Comparison of ENCODE assay signal across 10 cellular contexts in the genomic region with DNA sequence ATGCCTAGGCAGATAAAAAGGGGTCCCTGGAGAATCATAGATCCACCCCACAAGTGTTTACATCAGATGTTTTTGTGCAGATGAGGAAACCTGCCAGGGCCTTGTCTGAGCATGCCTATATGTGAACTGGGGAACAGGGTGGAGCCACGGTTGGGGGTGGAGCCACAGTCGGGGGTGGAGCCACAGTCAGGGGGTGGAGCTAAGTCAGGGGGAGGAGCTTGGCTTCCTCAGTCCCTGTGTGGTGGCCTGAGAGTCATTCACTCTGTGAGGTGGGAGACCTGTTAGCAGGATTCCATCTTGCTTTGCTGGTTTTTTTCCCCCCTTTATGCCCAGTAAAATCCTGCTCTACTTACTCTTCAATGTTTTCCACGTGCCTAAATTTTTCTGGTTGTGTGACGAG. TPM values are rescaled to one million over a fixed set of nuclear protein-coding genes. Genes with fewer than 3 reads are reported as not detected.
DNase-seq lines count a peak whose midpoint lies in the region; ATAC-seq, FAIRE-seq and TF ChIP-seq lines count a peak whose summit lies in the region.
"Had no signal": no experiment of that assay in that cellular context is flagged by ENCODE, and none has a peak within 500 bp of the region (broad histone marks: within the 10 kb centered on the region; RNA-seq: fewer than 3 reads in every experiment).

No MANE protein-coding gene starts in this region.

- no peak for FAIRE-seq in K562 (lab: Jason Lieb, UNC)
- FAIRE-seq in GM12892 (lab: Jason Lieb, UNC), result no peak
- FAIRE-seq: astrocyte, GM12891 had no signal

- DNase-seq in NCI-H2171 (lab: John Stamatoyannopoulos, UW) (peak; percentile 3), K562 (ENCODE audit: extremely low read depth in 1 of 4, low spot score in 3 of 4) (peak; percentile 20 to 64 (median 56)), GM12892 (ENCODE audit: insufficient read length) (no peak), KG1 (lab: John Stamatoyannopoulos, UW) (no peak)
- DNase-seq in stimulated activated CD4-positive, alpha-beta T cell treated with anti-CD3 and anti-CD28 coated beads, Interleukin-2, amount 100 ng/mL, for 24 hours, result peak; percentile 32 to 40
- no peak for DNase-seq in stimulated activated naive CD4-positive, alpha-beta T cell treated with Interleukin-2 at 50 U/mL for 16 hours (lab: John Stamatoyannopoulos, UW)
- no peak for DNase-seq in NK-92 treated with Interleukin-12 subunit alpha and Interleukin-12 subunit beta, amount 100 ng/mL, for 24 hours (lab: John Stamatoyannopoulos, UW)

- H2AFZ ChIP-seq in K562 (ENCODE audit: low read depth, low read length), result no peak overlapping the region

- BruUV-seq in K562 (replicated peaks; lab: Mats Ljungman, UMichigan), result no TSS peak

- intact Hi-C loops in K562 (cut with micrococcal nuclease), result no loop called here

- peak; percentile 55 for ATAC-seq in GM21515 (IDR thresholded peaks at IDR 0.05; ENCODE audit: unreplicated experiment)
- ATAC-seq in K562, result peak; percentile 99

- H3K4me3 ChIP-seq in K562, result no peak overlapping the region

- no peaks in the 10 kb centered on the region for H3K36me3 ChIP-seq in K562 (ENCODE audit: control insufficient read depth, insufficient read depth, low read length)

- TF ChIP-seq POLR2A in K562 (conservative IDR thresholded peaks at IDR 0.05) (no peak), GM12892 (IDR thresholded peaks at IDR 0.05; ENCODE audit: low read depth, low read length) (no peak)

- no peak for TF ChIP-seq RAD21 in K562 (CRISPR knock-in tag; conservative IDR thresholded peaks at IDR 0.05 in 1 of 2, IDR thresholded peaks at IDR 0.05 in 1 of 2)

- no peaks in the 10 kb centered on the region for H3K9me1 ChIP-seq in K562 (ENCODE audit: control insufficient read depth, insufficient read depth, low read length)

- 4% methylated on average over 4 of the region's 4 CpGs for WGBS in K562 (ENCODE audit: insufficient coverage, low coverage, missing lambda C conversion rate)

- H3K9ac ChIP-seq in K562 (ENCODE audit: insufficient read depth in 1 of 2, low read depth in 2 of 2, low read length in 2 of 2), result no peak overlapping the region

- no peaks in the 10 kb centered on the region for H3K79me2 ChIP-seq in K562 (ENCODE audit: control insufficient read depth, insufficient read depth, low read length)

- TF ChIP-seq EP300 in K562 (IDR thresholded peaks at IDR 0.05; ENCODE audit: low read length), result no peak

- no peak overlapping the region for H3K4me2 ChIP-seq in K562 (ENCODE audit: insufficient read depth, low read length)

- in situ Hi-C loops in K562 (cut with MboI), result no loop called here

- CTCF ChIA-PET in K562 (lab: Yijun Ruan, JAX; ENCODE audit: low intra/inter-chr PET ratio), result no interaction called here

- no peaks in the 10 kb centered on the region for H4K20me1 ChIP-seq in K562 (replicated peaks; ENCODE audit: control insufficient read depth, insufficient read depth, low read length)

- H3K27ac ChIP-seq in K562 (ENCODE audit: extremely low read depth, low read depth, low read length), result no peak overlapping the region

- POLR2A ChIA-PET in K562 (lab: Yijun Ruan, JAX), result interaction anchor here (0.6 kb wide), 1 partner anchor 983 kb away, joined by 4 read pairs; no protein-coding TSS in a partner anchor

- no peaks in the 10 kb centered on the region for H3K27me3 ChIP-seq in K562 (ENCODE audit: control insufficient read depth in 2 of 2, insufficient read depth in 2 of 2, low read length in 2 of 2)

- no peaks in the 10 kb centered on the region for H3K9me3 ChIP-seq in K562 (replicated peaks; ENCODE audit: control insufficient read depth, insufficient read depth, low read depth, low read length)

- no peak for TF ChIP-seq CTCF in K562 (IDR thresholded peaks at IDR 0.05 in 2 of 3, conservative IDR thresholded peaks at IDR 0.05 in 1 of 3; ENCODE audit: insufficient read depth in 2 of 3, low read depth in 1 of 3, low read length in 3 of 3)

- no peaks in the 10 kb centered on the region for H3K4me1 ChIP-seq in K562 (replicated peaks in 1 of 2; ENCODE audit: control insufficient read depth in 2 of 2, insufficient read depth in 2 of 2, low read length in 2 of 2)

TF ChIP-seq in K562, 482 proteins besides CTCF, POLR2A, EP300 and RAD21 (continues in another document):
- TF ChIP-seq NFE2L1 (tag; IDR thresholded peaks at IDR 0.05; ENCODE audit: borderline replicate concordance, low read depth), result no peak
- no peak for TF ChIP-seq MEF2A (IDR thresholded peaks at IDR 0.05; ENCODE audit: control insufficient read depth, low read depth, low read length)
- TF ChIP-seq NBN (IDR thresholded peaks at IDR 0.05; ENCODE audit: low read depth), result no peak
- TF ChIP-seq NFYB (IDR thresholded peaks at IDR 0.05; ENCODE audit: extremely low read depth, insufficient read length), result no peak
- no peak for TF ChIP-seq PML (IDR thresholded peaks at IDR 0.05; ENCODE audit: low read length)
- TF ChIP-seq TAF15 (IDR thresholded peaks at IDR 0.05; ENCODE audit: low read depth, low read length), result no peak
- TF ChIP-seq NRF1 (conservative IDR thresholded peaks at IDR 0.05 in 1 of 2, IDR thresholded peaks at IDR 0.05 in 1 of 2), result no peak
- TF ChIP-seq, protein P1, sequence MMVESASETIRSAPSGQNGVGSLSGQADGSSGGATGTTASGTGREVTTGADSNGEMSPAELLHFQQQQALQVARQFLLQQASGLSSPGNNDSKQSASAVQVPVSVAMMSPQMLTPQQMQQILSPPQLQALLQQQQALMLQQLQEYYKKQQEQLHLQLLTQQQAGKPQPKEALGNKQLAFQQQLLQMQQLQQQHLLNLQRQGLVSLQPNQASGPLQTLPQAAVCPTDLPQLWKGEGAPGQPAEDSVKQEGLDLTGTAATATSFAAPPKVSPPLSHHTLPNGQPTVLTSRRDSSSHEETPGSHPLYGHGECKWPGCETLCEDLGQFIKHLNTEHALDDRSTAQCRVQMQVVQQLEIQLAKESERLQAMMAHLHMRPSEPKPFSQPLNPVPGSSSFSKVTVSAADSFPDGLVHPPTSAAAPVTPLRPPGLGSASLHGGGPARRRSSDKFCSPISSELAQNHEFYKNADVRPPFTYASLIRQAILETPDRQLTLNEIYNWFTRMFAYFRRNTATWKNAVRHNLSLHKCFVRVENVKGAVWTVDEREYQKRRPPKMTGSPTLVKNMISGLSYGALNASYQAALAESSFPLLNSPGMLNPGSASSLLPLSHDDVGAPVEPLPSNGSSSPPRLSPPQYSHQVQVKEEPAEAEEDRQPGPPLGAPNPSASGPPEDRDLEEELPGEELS (CRISPR knock-in tag; IDR thresholded peaks at IDR 0.05; ENCODE audit: borderline replicate concordance), result no peak
- no peak for TF ChIP-seq SRSF1 (IDR thresholded peaks at IDR 0.05; ENCODE audit: low read depth, low read length)
- TF ChIP-seq, protein P2, sequence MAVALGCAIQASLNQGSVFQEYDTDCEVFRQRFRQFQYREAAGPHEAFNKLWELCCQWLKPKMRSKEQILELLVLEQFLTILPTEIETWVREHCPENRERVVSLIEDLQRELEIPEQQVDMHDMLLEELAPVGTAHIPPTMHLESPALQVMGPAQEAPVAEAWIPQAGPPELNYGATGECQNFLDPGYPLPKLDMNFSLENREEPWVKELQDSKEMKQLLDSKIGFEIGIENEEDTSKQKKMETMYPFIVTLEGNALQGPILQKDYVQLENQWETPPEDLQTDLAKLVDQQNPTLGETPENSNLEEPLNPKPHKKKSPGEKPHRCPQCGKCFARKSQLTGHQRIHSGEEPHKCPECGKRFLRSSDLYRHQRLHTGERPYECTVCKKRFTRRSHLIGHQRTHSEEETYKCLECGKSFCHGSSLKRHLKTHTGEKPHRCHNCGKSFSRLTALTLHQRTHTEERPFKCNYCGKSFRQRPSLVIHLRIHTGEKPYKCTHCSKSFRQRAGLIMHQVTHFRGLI (CRISPR knock-in tag; IDR thresholded peaks at IDR 0.05), result no peak
- TF ChIP-seq CBX5 (IDR thresholded peaks at IDR 0.05; ENCODE audit: borderline replicate concordance, low read depth), result no peak
- TF ChIP-seq, protein P3, sequence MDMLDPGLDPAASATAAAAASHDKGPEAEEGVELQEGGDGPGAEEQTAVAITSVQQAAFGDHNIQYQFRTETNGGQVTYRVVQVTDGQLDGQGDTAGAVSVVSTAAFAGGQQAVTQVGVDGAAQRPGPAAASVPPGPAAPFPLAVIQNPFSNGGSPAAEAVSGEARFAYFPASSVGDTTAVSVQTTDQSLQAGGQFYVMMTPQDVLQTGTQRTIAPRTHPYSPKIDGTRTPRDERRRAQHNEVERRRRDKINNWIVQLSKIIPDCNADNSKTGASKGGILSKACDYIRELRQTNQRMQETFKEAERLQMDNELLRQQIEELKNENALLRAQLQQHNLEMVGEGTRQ (CRISPR knock-in tag; IDR thresholded peaks at IDR 0.05), result no peak
- no peak for TF ChIP-seq BRCA1 (IDR thresholded peaks at IDR 0.05)
- TF ChIP-seq BRCA1 (CRISPR knock-in tag; IDR thresholded peaks at IDR 0.05), result no peak
- TF ChIP-seq, protein P4, sequence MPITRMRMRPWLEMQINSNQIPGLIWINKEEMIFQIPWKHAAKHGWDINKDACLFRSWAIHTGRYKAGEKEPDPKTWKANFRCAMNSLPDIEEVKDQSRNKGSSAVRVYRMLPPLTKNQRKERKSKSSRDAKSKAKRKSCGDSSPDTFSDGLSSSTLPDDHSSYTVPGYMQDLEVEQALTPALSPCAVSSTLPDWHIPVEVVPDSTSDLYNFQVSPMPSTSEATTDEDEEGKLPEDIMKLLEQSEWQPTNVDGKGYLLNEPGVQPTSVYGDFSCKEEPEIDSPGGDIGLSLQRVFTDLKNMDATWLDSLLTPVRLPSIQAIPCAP (CRISPR knock-in tag; IDR thresholded peaks at IDR 0.05; ENCODE audit: borderline replicate concordance), result no peak
- no peak for TF ChIP-seq ZNF124 (CRISPR knock-in tag; IDR thresholded peaks at IDR 0.05)

RNA-seq across cellular contexts. Expression of a gene that starts 57.8 kb away (rescaled TPM):
- total RNA-seq in K562 (2011; cell fraction: chromatin; rRNA removed; ENCODE audit: low replicate concordance), result 0.28 and 0.42 TPM in 2 replicates
- total RNA-seq in K562 (2011; cell fraction: nucleolus; rRNA removed), result 0.33 and 0.39 TPM in 2 replicates
- 0.29 and 0.53 TPM in 2 replicates for total RNA-seq in K562 (2011; cell fraction: nucleoplasm; rRNA removed)
- total RNA-seq in K562 (2014; rRNA removed), result 0.14 and 0.16 TPM in 2 replicates
- 0.15 and 0.29 TPM in 2 replicates for total RNA-seq in K562 (2014; rRNA removed; fragmentation: Illumina TruSeq; extraction: Trizol)
- total RNA-seq in K562 (2015; rRNA removed; fragmentation: Illumina TruSeq; extraction: Trizol), result 0.30 and 0.36 TPM in 2 replicates
- 0.81 and 0.84 TPM in 2 replicates for total RNA-seq in K562 (2021)
- polyA plus RNA-seq in K562 (2011; rRNA removed), result 0.07 and 0.11 TPM in 2 replicates
- 0.07 and 0.12 TPM in 2 replicates for polyA plus RNA-seq in K562 (2011; cell fraction: cytosol; rRNA removed)
- 0.06 TPM in 2 replicates for polyA plus RNA-seq in K562 (2011; cell fraction: nucleus; rRNA removed)
- polyA plus RNA-seq in K562 (2012), result 0.21 and 0.68 TPM in 2 replicates
- polyA plus RNA-seq in K562 (2014; fragmentation: Illumina TruSeq; extraction: Trizol), result 0.26 and 0.30 TPM in 2 replicates
- polyA plus RNA-seq in K562 (2014; fragmentation: Nextera tagmentation; extraction: Ambion mirVana), result under 1 TPM; 0.24 to 0.28 TPM
- polyA plus RNA-seq in K562 (2014; rRNA removed), result 0.11 and 0.15 TPM in 2 replicates
- polyA minus RNA-seq in K562 (2011; rRNA and poly(A)+ RNA removed), result 0.12 and 0.21 TPM in 2 replicates
- 1.5 TPM in 1 of 2 replicates, not detected in the other for polyA minus RNA-seq in K562 (2011; cell fraction: cytosol; rRNA and poly(A)+ RNA removed)
- 0.11 and 0.13 TPM in 2 replicates for polyA minus RNA-seq in K562 (2011; cell fraction: nucleus; rRNA and poly(A)+ RNA removed)
- polyA plus RNA-seq in GM12892 (2012; ENCODE audit: missing spikeins), result 0.15 TPM

Comparison
In these comparisons a context has a peak if more than half of its experiments do, and no peak if none do; other contexts are left out.
1. DNase-seq: peak in NCI-H2171 (single experiment), K562 (4 of 4) and stimulated activated CD4-positive, alpha-beta T cell treated with anti-CD3 and anti-CD28 coated beads, Interleukin-2, amount 100 ng/mL, for 24 hours (2 of 2); none in stimulated activated naive CD4-positive, alpha-beta T cell treated with Interleukin-2 at 50 U/mL for 16 hours (single experiment), NK-92 treated with Interleukin-12 subunit alpha and Interleukin-12 subunit beta, amount 100 ng/mL, for 24 hours (single experiment), GM12892 (single experiment) and KG1 (single experiment).